Comparison of ENCODE assay signal across 8 cellular contexts in the genomic region with DNA sequence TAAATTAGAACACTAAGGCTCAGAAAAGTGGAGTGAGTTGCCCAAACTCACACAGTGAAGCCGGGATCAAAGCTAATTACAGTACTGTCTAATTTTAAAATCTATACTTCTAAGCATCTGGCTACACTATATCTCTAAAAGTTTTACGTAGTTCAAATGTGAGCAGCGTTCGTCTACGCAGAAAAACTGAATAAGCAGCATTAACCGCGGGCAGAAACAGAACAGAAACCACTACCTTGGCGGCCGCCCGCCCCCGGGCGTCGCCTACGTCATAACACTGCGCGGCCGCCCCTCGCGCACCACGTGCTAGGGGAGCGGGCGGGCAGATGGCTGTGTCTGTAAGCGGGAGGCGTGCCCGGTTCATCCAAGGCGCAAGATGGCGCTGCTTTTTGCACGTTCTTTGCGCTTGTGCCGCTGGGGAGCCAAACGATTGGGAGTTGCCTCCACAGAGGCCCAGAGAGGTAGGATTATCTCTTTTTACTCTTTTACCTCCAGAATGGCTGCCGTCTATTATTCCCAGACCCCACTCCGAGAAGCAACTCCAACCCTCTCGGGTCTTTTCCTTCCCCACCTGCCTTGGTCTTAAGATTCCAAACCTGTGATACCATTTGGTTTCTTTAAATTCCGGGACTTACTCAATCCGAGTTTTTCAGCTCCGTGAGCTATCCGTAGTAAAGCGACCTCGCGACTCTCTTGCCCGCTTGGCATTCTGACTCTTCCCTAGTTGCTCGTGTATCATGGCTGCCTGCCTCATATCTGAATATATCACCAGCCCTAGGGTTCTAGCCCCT. TPM values are rescaled to one million over a fixed set of nuclear protein-coding genes. Genes with fewer than 3 reads are reported as not detected.
DNase-seq lines count a peak whose midpoint lies in the region; ATAC-seq and TF ChIP-seq lines count a peak whose summit lies in the region.

SPRYD4 (plus strand) TSS at position 363 of the 791 bp plus-strand sequence; CDS start at position 377, 14 bp downstream.

- no peak for TF ChIP-seq CTCF in CD14-positive monocyte (IDR thresholded peaks at IDR 0.05)
- TF ChIP-seq CTCF in dorsolateral prefrontal cortex (IDR thresholded peaks at IDR 0.05 in 54 of 56, conservative IDR thresholded peaks at IDR 0.05 in 2 of 56; ENCODE audit: low read depth in 1 of 56, partially characterized antibody in 56 of 56) = peak; percentile 45 to 94 (median 76)
- peak; percentile 33 for TF ChIP-seq CTCF in lower lobe of right lung (IDR thresholded peaks at IDR 0.05)

- H3K9me3 Mint-ChIP-seq in CD14-positive monocyte = no peaks in the 10 kb centered on the region

- H3K27me3 ChIP-seq in dorsolateral prefrontal cortex = no peaks in the 10 kb centered on the region
- H3K27me3 ChIP-seq in lower lobe of right lung (ENCODE audit: low read depth) = no peaks in the 10 kb centered on the region

- ATAC-seq in GM19395 (IDR thresholded peaks at IDR 0.05; ENCODE audit: unreplicated experiment) (peak; percentile 79), HG03558 (IDR thresholded peaks at IDR 0.05; ENCODE audit: extremely low read depth, unreplicated experiment) (peak; percentile 79), lower lobe of right lung (peak; percentile 98 to 99)

- H3K4me3 Mint-ChIP-seq in CD14-positive monocyte = peak within 1 kb of the TSS; percentile 88 to 96

- peaks cover 30% of the 10 kb centered on the region for H3K4me1 ChIP-seq in lower lobe of right lung

- H3K4me3 ChIP-seq in dorsolateral prefrontal cortex = peak within 1 kb of the TSS; percentile 56 to 99 (median 85)
- peak within 1 kb of the TSS; percentile 89 for H3K4me3 ChIP-seq in lower lobe of right lung

- intact Hi-C loops in CD14-positive monocyte (cut with micrococcal nuclease) = loop anchor here (10.0 kb wide), 4 partner anchors 104 to 344 kb away; partner anchors contain the start of genes ESYT1 (in 2 of the 2), APOF (in 1 of the 2), IL23A (in 1 of the 2) and PAN2 (in 1 of the 2)
- intact Hi-C loops in dorsolateral prefrontal cortex (cut with DNase I) = loop anchor here (2.0 to 10.0 kb wide), 4 partner anchors 108 to 344 kb away; partner anchors contain the start of genes COQ10A (in 1 of the 2), ESYT1 (in 1 of the 2) and STAT2 (in 1 of the 2)
- intact Hi-C loops in lower lobe of right lung (cut with DNase I) = no loop called here

- peaks cover 0 to 10% of the 10 kb centered on the region in 2 donors for H3K36me3 Mint-ChIP-seq in CD14-positive monocyte

- peaks cover 0 to 2% (median 0%) of the 10 kb centered on the region in 3 donors for H3K27me3 Mint-ChIP-seq in CD14-positive monocyte (ENCODE audit: low read depth in 3 of 3)

- peak; percentile 92 for DNase-seq in CD14-positive monocyte (ENCODE audit: low spot score)
- peak; percentile 95 for DNase-seq in NCI-H748 (lab: John Stamatoyannopoulos, UW; ENCODE audit: unreplicated experiment)
- peak; percentile 87 to 91 for DNase-seq in activated CD4-positive, alpha-beta T cell treated with anti-CD3 and anti-CD28 coated beads, Interleukin-2, amount 50 U/mL, for 4 hours
- peak; percentile 90 to 97 (median 95) for DNase-seq in dorsolateral prefrontal cortex
- peak; percentile 95 for DNase-seq in lower lobe of right lung
- DNase-seq in stimulated activated CD4-positive, alpha-beta T cell treated with anti-CD3 and anti-CD28 coated beads, TNF-alpha, amount 100 ng/mL, for 1 hour (ENCODE audit: low read depth in 3 of 3, low spot score in 1 of 3) = peak; percentile 81 to 89 (median 88)

- H3K27ac ChIP-seq in dorsolateral prefrontal cortex (peak within 1 kb of the TSS; percentile 32 to 96 (median 91)), lower lobe of right lung (peak within 1 kb of the TSS; percentile 91)

- H3K36me3 ChIP-seq in lower lobe of right lung = peaks cover 7% of the 10 kb centered on the region

- peaks cover 30% of the 10 kb centered on the region for H3K4me1 Mint-ChIP-seq in CD14-positive monocyte

- no peaks in the 10 kb centered on the region for H3K9me3 ChIP-seq in lower lobe of right lung

- H3K27ac Mint-ChIP-seq in CD14-positive monocyte = peak within 1 kb of the TSS; percentile 89 to 97 (median 94)

RNA-seq across cellular contexts. Expression of gene SPRYD4, which starts in this region (rescaled TPM):
- polyA plus RNA-seq in CD14-positive monocyte = 1 to 10 TPM; 1.3 to 1.4 TPM
- total RNA-seq in dorsolateral prefrontal cortex (1 to 10 TPM; 1.7 to 4.8 (median 2.6) TPM), lower lobe of right lung (3.1 TPM)

Comparison
In these comparisons a context has a peak if more than half of its experiments do, and no peak if none do; other contexts are left out.
1. Peak in every context shown above with its lines: DNase-seq, ATAC-seq, H3K4me3 ChIP-seq and H3K27ac ChIP-seq.